In genomic region chr7:29341156-29341555, GRCh38 we compare ENCODE assay signal across 17 cellular contexts.
DNase-seq lines count a peak whose midpoint lies in the region; TF ChIP-seq lines count a peak whose summit lies in the region.
"Had no signal": no experiment of that assay in that cellular context is flagged by ENCODE, and none has a peak within 500 bp of the region (broad histone marks: within the 10 kb centered on the region; RNA-seq: fewer than 3 reads in every experiment).

No MANE protein-coding gene starts in this region.

- H3K9me3 ChIP-seq in A673 (ENCODE audit: low read depth, low read length, poor library complexity, severe bottlenecking) (no peaks in the 10 kb centered on the region), KOPT-K1 (ENCODE audit: insufficient read depth, low read length, poor library complexity, severe bottlenecking) (no peaks in the 10 kb centered on the region), OCI-LY7 (ENCODE audit: low read length) (no peaks in the 10 kb centered on the region)
- H3K9me3 ChIP-seq: Peyer's patch had no signal

- H3K4me1 ChIP-seq in A673 (ENCODE audit: insufficient read depth, low read length, poor library complexity, severe bottlenecking) (peaks cover 66% of the 10 kb centered on the region), OCI-LY7 (ENCODE audit: insufficient read depth, low read length, poor library complexity, severe bottlenecking) (no peaks in the 10 kb centered on the region)
- H3K4me1 ChIP-seq: Peyer's patch had no signal

- H3K4me2 ChIP-seq in OCI-LY7 (ENCODE audit: low read length): no peak overlapping the region

- H3K27ac ChIP-seq in A673 (ENCODE audit: low read depth, low read length, poor library complexity, severe bottlenecking): peak overlapping the region; percentile 69
- peak overlapping the region; percentile 98 for H3K27ac ChIP-seq in KOPT-K1 (ENCODE audit: low read depth, low read length, poor library complexity, severe bottlenecking)
- no peak overlapping the region for H3K27ac ChIP-seq in OCI-LY7 (ENCODE audit: low read depth, low read length, poor library complexity, severe bottlenecking)
- H3K27ac ChIP-seq: Peyer's patch had no signal

- H3K36me3 ChIP-seq in A673 (ENCODE audit: insufficient read depth, low read length, poor library complexity, severe bottlenecking): no peaks in the 10 kb centered on the region
- H3K36me3 ChIP-seq in KOPT-K1 (ENCODE audit: insufficient read depth, low read length): no peaks in the 10 kb centered on the region
- H3K36me3 ChIP-seq in OCI-LY7 (ENCODE audit: insufficient read depth, low read length): no peaks in the 10 kb centered on the region
- H3K36me3 ChIP-seq: Peyer's patch had no signal

- intact Hi-C loops in A673 (cut with micrococcal nuclease; ENCODE audit: unreplicated experiment): loop anchor here (10.0 kb wide), 1 partner anchor 146 kb away; the partner anchor contains the start of gene CHN2
- intact Hi-C loops in OCI-LY7 (cut with micrococcal nuclease; ENCODE audit: unreplicated experiment): no loop called here

- H3K27me3 ChIP-seq in A673 (replicated peaks; ENCODE audit: insufficient read depth, low read depth, low read length, poor library complexity): no peaks in the 10 kb centered on the region
- H3K27me3 ChIP-seq: Peyer's patch had no signal

- no peaks in the 10 kb centered on the region for H4K20me1 ChIP-seq in OCI-LY7 (ENCODE audit: insufficient read depth, low read length)

- no peaks in the 10 kb centered on the region for H3K79me2 ChIP-seq in OCI-LY7 (ENCODE audit: insufficient read depth, low read depth, low read length)

- no TSS peak for BruUV-seq in A673 (replicated peaks; lab: Mats Ljungman, UMichigan)
- BruUV-seq in OCI-LY7 (replicated peaks; lab: Mats Ljungman, UMichigan): no TSS peak

- DNase-seq in A673 (ENCODE audit: low spot score) (no peak), NCI-H146 treated with DMSO at 0.1 percent for 48 hours (lab: John Stamatoyannopoulos, UW; ENCODE audit: unreplicated experiment) (peak; percentile 13), epithelial cell of esophagus (ENCODE audit: low read depth) (peak; percentile 85), OCI-LY7 (ENCODE audit: low spot score) (no peak), DMS53 (lab: John Stamatoyannopoulos, UW) (no peak), NCI-H345 treated with DMSO at 0.1 percent for 48 hours (lab: John Stamatoyannopoulos, UW; ENCODE audit: unreplicated experiment) (no peak), COLO668 (lab: John Stamatoyannopoulos, UW; ENCODE audit: unreplicated experiment) (no peak)
- DNase-seq: HCEC 1CT, KG1, MV-4-11, NCI-H2029, NCI-H2171 treated with DMSO at 0.1 percent for 48 hours, NCI-H446 treated with DMSO at 0.1 percent for 48 hours, NCI-H526 treated with DMSO at 0.1 percent for 48 hours, Peyer's patch, T-helper 1 cell had no signal

- H3K9me2 ChIP-seq in OCI-LY7 (ENCODE audit: insufficient read depth, low read length): no peaks in the 10 kb centered on the region

- no peak overlapping the region for H2AFZ ChIP-seq in OCI-LY7 (ENCODE audit: low read length)

- POLR2A ChIA-PET in A673 (lab: Charles Lee; ENCODE audit: low non-redundant PET) (no interaction called here), OCI-LY7 (lab: Charles Lee) (no interaction called here)

- CTCF ChIA-PET in A673 (lab: Charles Lee): no interaction called here
- CTCF ChIA-PET in OCI-LY7 (lab: Charles Lee; ENCODE audit: unreplicated experiment): no interaction called here

- no peak overlapping the region for H3K4me3 ChIP-seq in A673 (ENCODE audit: low read depth, low read length, poor library complexity, severe bottlenecking)
- no peak overlapping the region for H3K4me3 ChIP-seq in epithelial cell of esophagus (ENCODE audit: low read length)
- no peak overlapping the region for H3K4me3 ChIP-seq in OCI-LY7 (ENCODE audit: low read depth, low read length, poor library complexity, severe bottlenecking)
- H3K4me3 ChIP-seq: Peyer's patch had no signal

- no peak for TF ChIP-seq CTCF in A673 (conservative IDR thresholded peaks at IDR 0.05; ENCODE audit: low read depth, low read length)
- no peak for TF ChIP-seq CTCF in epithelial cell of esophagus (IDR thresholded peaks at IDR 0.05; ENCODE audit: insufficient read depth, low read depth, low read length, missing control alignments)
- no peak for TF ChIP-seq CTCF in OCI-LY7 (conservative IDR thresholded peaks at IDR 0.05; ENCODE audit: low read length)

Comparison
In these comparisons a context has a peak if more than half of its experiments do, and no peak if none do; other contexts are left out.
1. DNase-seq: peak in NCI-H146 treated with DMSO at 0.1 percent for 48 hours (single experiment) and epithelial cell of esophagus (single experiment); none in A673 (single experiment), OCI-LY7 (single experiment), DMS53 (single experiment), NCI-H345 treated with DMSO at 0.1 percent for 48 hours (single experiment) and COLO668 (single experiment).